1 cellular context compared by ENCODE assay signal in the genomic region with DNA sequence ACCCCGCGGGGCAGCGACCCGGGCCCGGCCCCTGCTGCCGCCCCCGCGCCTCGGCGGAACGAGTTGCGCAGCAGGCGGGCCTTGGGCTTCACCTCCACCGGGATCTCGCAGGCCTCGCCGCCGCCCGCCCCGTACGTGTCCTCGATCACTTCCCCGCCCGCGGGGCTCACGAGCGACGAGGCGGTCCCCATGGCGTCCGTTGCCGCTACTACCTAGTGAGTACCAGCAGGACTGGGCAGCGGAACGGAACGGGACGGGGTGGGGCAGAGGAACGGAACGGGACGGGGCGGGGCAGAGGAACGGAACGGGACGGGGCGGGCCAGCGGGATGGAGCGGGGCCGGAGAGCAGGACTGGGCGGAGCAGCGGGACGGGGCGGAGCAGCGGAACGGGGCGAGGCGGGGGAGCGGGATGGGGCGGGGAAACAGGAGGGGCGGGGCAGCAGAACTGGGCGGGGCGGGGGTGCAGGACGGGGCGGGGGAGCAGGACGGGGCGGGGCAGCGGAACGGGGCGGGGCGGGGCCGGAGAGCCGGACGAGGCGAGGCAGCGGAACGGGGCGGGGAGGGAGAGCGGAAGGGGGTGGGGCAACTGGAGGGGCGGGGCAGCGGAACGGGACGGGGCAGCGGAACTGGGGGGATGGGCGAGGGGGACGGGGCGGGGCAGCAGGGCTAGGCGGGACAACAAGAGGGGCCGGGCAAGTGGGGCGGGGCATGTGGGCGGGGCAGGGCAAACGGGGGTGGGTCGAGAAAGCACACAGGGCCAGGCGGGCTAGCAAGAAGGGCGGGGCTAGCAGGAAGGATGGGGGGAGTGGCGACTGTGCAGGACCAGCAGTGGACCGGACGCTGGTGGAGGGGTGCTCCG.
TF ChIP-seq lines count a peak whose summit lies in the region.

A gene with protein sequence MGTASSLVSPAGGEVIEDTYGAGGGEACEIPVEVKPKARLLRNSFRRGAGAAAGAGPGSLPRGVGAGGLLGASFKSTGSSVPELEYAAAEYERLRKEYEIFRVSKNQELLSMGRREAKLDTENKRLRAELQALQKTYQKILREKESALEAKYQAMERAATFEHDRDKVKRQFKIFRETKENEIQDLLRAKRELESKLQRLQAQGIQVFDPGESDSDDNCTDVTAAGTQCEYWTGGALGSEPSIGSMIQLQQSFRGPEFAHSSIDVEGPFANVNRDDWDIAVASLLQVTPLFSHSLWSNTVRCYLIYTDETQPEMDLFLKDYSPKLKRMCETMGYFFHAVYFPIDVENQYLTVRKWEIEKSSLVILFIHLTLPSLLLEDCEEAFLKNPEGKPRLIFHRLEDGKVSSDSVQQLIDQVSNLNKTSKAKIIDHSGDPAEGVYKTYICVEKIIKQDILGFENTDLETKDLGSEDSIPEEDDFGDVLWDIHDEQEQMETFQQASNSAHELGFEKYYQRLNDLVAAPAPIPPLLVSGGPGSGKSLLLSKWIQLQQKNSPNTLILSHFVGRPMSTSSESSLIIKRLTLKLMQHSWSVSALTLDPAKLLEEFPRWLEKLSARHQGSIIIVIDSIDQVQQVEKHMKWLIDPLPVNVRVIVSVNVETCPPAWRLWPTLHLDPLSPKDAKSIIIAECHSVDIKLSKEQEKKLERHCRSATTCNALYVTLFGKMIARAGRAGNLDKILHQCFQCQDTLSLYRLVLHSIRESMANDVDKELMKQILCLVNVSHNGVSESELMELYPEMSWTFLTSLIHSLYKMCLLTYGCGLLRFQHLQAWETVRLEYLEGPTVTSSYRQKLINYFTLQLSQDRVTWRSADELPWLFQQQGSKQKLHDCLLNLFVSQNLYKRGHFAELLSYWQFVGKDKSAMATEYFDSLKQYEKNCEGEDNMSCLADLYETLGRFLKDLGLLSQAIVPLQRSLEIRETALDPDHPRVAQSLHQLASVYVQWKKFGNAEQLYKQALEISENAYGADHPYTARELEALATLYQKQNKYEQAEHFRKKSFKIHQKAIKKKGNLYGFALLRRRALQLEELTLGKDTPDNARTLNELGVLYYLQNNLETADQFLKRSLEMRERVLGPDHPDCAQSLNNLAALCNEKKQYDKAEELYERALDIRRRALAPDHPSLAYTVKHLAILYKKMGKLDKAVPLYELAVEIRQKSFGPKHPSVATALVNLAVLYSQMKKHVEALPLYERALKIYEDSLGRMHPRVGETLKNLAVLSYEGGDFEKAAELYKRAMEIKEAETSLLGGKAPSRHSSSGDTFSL (N-terminal part only) (minus strand): TSS at position 245 of the 859 bp plus-strand sequence. CDS start 54 bp downstream, at position 191.

TF ChIP-seq in K562, 482 proteins besides CTCF, POLR2A, EP300 and RAD21 (continued from another document and continues in another):
- TF ChIP-seq USF2 (CRISPR knock-in tag; IDR thresholded peaks at IDR 0.05): no peak
- peak; percentile 65; the same call in 1 of the 2 replicates for TF ChIP-seq PHF8 (IDR thresholded peaks at IDR 0.05; ENCODE audit: borderline replicate concordance, low read length)
- TF ChIP-seq, protein P1, sequence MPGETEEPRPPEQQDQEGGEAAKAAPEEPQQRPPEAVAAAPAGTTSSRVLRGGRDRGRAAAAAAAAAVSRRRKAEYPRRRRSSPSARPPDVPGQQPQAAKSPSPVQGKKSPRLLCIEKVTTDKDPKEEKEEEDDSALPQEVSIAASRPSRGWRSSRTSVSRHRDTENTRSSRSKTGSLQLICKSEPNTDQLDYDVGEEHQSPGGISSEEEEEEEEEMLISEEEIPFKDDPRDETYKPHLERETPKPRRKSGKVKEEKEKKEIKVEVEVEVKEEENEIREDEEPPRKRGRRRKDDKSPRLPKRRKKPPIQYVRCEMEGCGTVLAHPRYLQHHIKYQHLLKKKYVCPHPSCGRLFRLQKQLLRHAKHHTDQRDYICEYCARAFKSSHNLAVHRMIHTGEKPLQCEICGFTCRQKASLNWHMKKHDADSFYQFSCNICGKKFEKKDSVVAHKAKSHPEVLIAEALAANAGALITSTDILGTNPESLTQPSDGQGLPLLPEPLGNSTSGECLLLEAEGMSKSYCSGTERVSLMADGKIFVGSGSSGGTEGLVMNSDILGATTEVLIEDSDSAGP (CRISPR knock-in tag; IDR thresholded peaks at IDR 0.05): no peak
- no peak for TF ChIP-seq FIP1L1 (IDR thresholded peaks at IDR 0.05; ENCODE audit: low read depth, low read length, poor library complexity, severe bottlenecking)
- TF ChIP-seq NR4A1 (CRISPR knock-in tag; IDR thresholded peaks at IDR 0.05): no peak
- no peak for TF ChIP-seq NR4A1 (tag; IDR thresholded peaks at IDR 0.05)
- no peak for TF ChIP-seq MAX (CRISPR knock-in tag; IDR thresholded peaks at IDR 0.05)
- TF ChIP-seq, protein P2, sequence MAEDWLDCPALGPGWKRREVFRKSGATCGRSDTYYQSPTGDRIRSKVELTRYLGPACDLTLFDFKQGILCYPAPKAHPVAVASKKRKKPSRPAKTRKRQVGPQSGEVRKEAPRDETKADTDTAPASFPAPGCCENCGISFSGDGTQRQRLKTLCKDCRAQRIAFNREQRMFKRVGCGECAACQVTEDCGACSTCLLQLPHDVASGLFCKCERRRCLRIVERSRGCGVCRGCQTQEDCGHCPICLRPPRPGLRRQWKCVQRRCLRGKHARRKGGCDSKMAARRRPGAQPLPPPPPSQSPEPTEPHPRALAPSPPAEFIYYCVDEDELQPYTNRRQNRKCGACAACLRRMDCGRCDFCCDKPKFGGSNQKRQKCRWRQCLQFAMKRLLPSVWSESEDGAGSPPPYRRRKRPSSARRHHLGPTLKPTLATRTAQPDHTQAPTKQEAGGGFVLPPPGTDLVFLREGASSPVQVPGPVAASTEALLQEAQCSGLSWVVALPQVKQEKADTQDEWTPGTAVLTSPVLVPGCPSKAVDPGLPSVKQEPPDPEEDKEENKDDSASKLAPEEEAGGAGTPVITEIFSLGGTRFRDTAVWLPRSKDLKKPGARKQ (CRISPR knock-in tag; IDR thresholded peaks at IDR 0.05): no peak
- no peak for TF ChIP-seq RCOR1 (IDR thresholded peaks at IDR 0.05; ENCODE audit: borderline replicate concordance in 1 of 2, low read depth in 2 of 2, low read length in 2 of 2)
- no peak for TF ChIP-seq ZNF740 (CRISPR knock-in tag; IDR thresholded peaks at IDR 0.05)
- TF ChIP-seq ZNF740 (tag; IDR thresholded peaks at IDR 0.05): no peak; a peak in 1 of 4 replicates
- TF ChIP-seq, protein P3, sequence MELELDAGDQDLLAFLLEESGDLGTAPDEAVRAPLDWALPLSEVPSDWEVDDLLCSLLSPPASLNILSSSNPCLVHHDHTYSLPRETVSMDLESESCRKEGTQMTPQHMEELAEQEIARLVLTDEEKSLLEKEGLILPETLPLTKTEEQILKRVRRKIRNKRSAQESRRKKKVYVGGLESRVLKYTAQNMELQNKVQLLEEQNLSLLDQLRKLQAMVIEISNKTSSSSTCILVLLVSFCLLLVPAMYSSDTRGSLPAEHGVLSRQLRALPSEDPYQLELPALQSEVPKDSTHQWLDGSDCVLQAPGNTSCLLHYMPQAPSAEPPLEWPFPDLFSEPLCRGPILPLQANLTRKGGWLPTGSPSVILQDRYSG (tag; conservative IDR thresholded peaks at IDR 0.05; ENCODE audit: low read depth): no peak
- no peak for TF ChIP-seq NR2C2 (CRISPR knock-in tag; IDR thresholded peaks at IDR 0.05)
- TF ChIP-seq NR2C2 (tag; IDR thresholded peaks at IDR 0.05): no peak
- TF ChIP-seq POLR2AphosphoS5 (IDR thresholded peaks at IDR 0.05; ENCODE audit: control insufficient read depth, insufficient read depth, low read depth, low read length): 0 out of 2 replicates have a peak, but pooled peaks have one; percentile 39
- TF ChIP-seq RBBP5 (IDR thresholded peaks at IDR 0.05; ENCODE audit: borderline replicate concordance, insufficient read depth, low read length, poor library complexity, severe bottlenecking): peak; percentile 62
- no peak for TF ChIP-seq CEBPB (tag; IDR thresholded peaks at IDR 0.05)
- peak in 1 of 2 experiments; percentile 28; a peak in 1 of 4 replicates for TF ChIP-seq NONO (IDR thresholded peaks at IDR 0.05; ENCODE audit: low read depth in 2 of 2, low read length in 1 of 2)
- TF ChIP-seq KDM4B (IDR thresholded peaks at IDR 0.05; ENCODE audit: borderline replicate concordance in 2 of 2, low read depth in 1 of 2): no peak
- no peak for TF ChIP-seq ZNF12 (CRISPR knock-in tag; IDR thresholded peaks at IDR 0.05)
- TF ChIP-seq ZNF707 (CRISPR knock-in tag; conservative IDR thresholded peaks at IDR 0.05): no peak
- TF ChIP-seq SMAD2 (IDR thresholded peaks at IDR 0.05; ENCODE audit: low read depth, low read length): no peak
- no peak for TF ChIP-seq MTA3 (IDR thresholded peaks at IDR 0.05; ENCODE audit: borderline replicate concordance)
- no peak for TF ChIP-seq RFX1 (IDR thresholded peaks at IDR 0.05)
- TF ChIP-seq CEBPZ (IDR thresholded peaks at IDR 0.05; ENCODE audit: borderline replicate concordance, low read depth, low read length): no peak
- no peak for TF ChIP-seq ZFP30 (CRISPR knock-in tag; IDR thresholded peaks at IDR 0.05; ENCODE audit: borderline replicate concordance)
- no peak for TF ChIP-seq STAG1 (CRISPR knock-in tag; IDR thresholded peaks at IDR 0.05; ENCODE audit: borderline replicate concordance)
- TF ChIP-seq, protein P4, sequence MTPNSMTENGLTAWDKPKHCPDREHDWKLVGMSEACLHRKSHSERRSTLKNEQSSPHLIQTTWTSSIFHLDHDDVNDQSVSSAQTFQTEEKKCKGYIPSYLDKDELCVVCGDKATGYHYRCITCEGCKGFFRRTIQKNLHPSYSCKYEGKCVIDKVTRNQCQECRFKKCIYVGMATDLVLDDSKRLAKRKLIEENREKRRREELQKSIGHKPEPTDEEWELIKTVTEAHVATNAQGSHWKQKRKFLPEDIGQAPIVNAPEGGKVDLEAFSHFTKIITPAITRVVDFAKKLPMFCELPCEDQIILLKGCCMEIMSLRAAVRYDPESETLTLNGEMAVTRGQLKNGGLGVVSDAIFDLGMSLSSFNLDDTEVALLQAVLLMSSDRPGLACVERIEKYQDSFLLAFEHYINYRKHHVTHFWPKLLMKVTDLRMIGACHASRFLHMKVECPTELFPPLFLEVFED (CRISPR knock-in tag; conservative IDR thresholded peaks at IDR 0.05): no peak
- TF ChIP-seq TEAD2 (tag; IDR thresholded peaks at IDR 0.05): no peak
- TF ChIP-seq HDAC8 (tag; IDR thresholded peaks at IDR 0.05): 0 out of 2 replicates have a peak, but pooled peaks have one; percentile 23
- 0 out of 2 replicates have a peak, but pooled peaks have one; percentile 16 for TF ChIP-seq CREB1 (IDR thresholded peaks at IDR 0.05)
- no peak for TF ChIP-seq CREB1 (CRISPR knock-in tag; IDR thresholded peaks at IDR 0.05)
- no peak for TF ChIP-seq C11orf30 (IDR thresholded peaks at IDR 0.05; ENCODE audit: low read depth)
- 0 out of 2 replicates have a peak, but pooled peaks have one; percentile 5 for TF ChIP-seq L3MBTL2 (IDR thresholded peaks at IDR 0.05)
- no peak for TF ChIP-seq FOXM1 (IDR thresholded peaks at IDR 0.05; ENCODE audit: low read depth)
- TF ChIP-seq FOXM1 (CRISPR knock-in tag; IDR thresholded peaks at IDR 0.05; ENCODE audit: low read depth): no peak
- TF ChIP-seq, protein P5, sequence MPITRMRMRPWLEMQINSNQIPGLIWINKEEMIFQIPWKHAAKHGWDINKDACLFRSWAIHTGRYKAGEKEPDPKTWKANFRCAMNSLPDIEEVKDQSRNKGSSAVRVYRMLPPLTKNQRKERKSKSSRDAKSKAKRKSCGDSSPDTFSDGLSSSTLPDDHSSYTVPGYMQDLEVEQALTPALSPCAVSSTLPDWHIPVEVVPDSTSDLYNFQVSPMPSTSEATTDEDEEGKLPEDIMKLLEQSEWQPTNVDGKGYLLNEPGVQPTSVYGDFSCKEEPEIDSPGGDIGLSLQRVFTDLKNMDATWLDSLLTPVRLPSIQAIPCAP (CRISPR knock-in tag; IDR thresholded peaks at IDR 0.05; ENCODE audit: borderline replicate concordance): no peak
- TF ChIP-seq CBFA2T3 (IDR thresholded peaks at IDR 0.05): no peak
- no peak for TF ChIP-seq ZBTB17 (CRISPR knock-in tag; IDR thresholded peaks at IDR 0.05)
- TF ChIP-seq SOX6 (IDR thresholded peaks at IDR 0.05): no peak
